In genomic region chr11:1827095-1827797, GRCh38 we compare ENCODE assay signal across 1 cellular context.
TF ChIP-seq lines count a peak whose summit lies in the region.

No MANE protein-coding gene starts in this region.

TF ChIP-seq in SK-N-SH, 30 proteins besides CTCF, POLR2A, EP300 and RAD21 (continued from another document):
- TF ChIP-seq, protein P1, sequence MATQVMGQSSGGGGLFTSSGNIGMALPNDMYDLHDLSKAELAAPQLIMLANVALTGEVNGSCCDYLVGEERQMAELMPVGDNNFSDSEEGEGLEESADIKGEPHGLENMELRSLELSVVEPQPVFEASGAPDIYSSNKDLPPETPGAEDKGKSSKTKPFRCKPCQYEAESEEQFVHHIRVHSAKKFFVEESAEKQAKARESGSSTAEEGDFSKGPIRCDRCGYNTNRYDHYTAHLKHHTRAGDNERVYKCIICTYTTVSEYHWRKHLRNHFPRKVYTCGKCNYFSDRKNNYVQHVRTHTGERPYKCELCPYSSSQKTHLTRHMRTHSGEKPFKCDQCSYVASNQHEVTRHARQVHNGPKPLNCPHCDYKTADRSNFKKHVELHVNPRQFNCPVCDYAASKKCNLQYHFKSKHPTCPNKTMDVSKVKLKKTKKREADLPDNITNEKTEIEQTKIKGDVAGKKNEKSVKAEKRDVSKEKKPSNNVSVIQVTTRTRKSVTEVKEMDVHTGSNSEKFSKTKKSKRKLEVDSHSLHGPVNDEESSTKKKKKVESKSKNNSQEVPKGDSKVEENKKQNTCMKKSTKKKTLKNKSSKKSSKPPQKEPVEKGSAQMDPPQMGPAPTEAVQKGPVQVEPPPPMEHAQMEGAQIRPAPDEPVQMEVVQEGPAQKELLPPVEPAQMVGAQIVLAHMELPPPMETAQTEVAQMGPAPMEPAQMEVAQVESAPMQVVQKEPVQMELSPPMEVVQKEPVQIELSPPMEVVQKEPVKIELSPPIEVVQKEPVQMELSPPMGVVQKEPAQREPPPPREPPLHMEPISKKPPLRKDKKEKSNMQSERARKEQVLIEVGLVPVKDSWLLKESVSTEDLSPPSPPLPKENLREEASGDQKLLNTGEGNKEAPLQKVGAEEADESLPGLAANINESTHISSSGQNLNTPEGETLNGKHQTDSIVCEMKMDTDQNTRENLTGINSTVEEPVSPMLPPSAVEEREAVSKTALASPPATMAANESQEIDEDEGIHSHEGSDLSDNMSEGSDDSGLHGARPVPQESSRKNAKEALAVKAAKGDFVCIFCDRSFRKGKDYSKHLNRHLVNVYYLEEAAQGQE (IDR thresholded peaks at IDR 0.05; ENCODE audit: low read depth, low read length), result no peak
- peak; percentile 61 for TF ChIP-seq RCOR1 (IDR thresholded peaks at IDR 0.05; ENCODE audit: low read length)
- TF ChIP-seq, protein P2, sequence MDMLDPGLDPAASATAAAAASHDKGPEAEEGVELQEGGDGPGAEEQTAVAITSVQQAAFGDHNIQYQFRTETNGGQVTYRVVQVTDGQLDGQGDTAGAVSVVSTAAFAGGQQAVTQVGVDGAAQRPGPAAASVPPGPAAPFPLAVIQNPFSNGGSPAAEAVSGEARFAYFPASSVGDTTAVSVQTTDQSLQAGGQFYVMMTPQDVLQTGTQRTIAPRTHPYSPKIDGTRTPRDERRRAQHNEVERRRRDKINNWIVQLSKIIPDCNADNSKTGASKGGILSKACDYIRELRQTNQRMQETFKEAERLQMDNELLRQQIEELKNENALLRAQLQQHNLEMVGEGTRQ (IDR thresholded peaks at IDR 0.05; ENCODE audit: borderline replicate concordance, low read depth, low read length), result no peak
- TF ChIP-seq YY1 (IDR thresholded peaks at IDR 0.05; ENCODE audit: low read depth), result no peak
- no peak for TF ChIP-seq MAX (IDR thresholded peaks at IDR 0.05; ENCODE audit: low read depth)
- peak; percentile 97 for TF ChIP-seq NFIC (IDR thresholded peaks at IDR 0.05; ENCODE audit: borderline replicate concordance)
- no peak for TF ChIP-seq RXRA (IDR thresholded peaks at IDR 0.05; ENCODE audit: borderline replicate concordance, low read depth)
- TF ChIP-seq TAF1 (IDR thresholded peaks at IDR 0.05; ENCODE audit: borderline replicate concordance, low read depth, low read length), result no peak
- peak; percentile 45; the same call in 1 of the 2 replicates for TF ChIP-seq NRF1 (IDR thresholded peaks at IDR 0.05; ENCODE audit: low read depth, low read length)
- no peak for TF ChIP-seq USF1 (IDR thresholded peaks at IDR 0.05; ENCODE audit: borderline replicate concordance, low read depth)
- TF ChIP-seq POLR2AphosphoS5 (IDR thresholded peaks at IDR 0.05; ENCODE audit: low read depth, low read length), result no peak
- peak; percentile 85 for TF ChIP-seq TCF12 (IDR thresholded peaks at IDR 0.05)
- no peak for TF ChIP-seq EZH2phosphoT487 (IDR thresholded peaks at IDR 0.05; ENCODE audit: borderline replicate concordance, low read depth)
- no peak for TF ChIP-seq FOXJ3 (CRISPR knock-in tag; IDR thresholded peaks at IDR 0.05)
- no peak for TF ChIP-seq FOXM1 (IDR thresholded peaks at IDR 0.05; ENCODE audit: low read depth)
- TF ChIP-seq SMC3 (IDR thresholded peaks at IDR 0.05; ENCODE audit: low read depth, low read length), result no peak
TF ChIP-seq in SK-N-SH: peak in this region for 6.
